In the genomic region with DNA sequence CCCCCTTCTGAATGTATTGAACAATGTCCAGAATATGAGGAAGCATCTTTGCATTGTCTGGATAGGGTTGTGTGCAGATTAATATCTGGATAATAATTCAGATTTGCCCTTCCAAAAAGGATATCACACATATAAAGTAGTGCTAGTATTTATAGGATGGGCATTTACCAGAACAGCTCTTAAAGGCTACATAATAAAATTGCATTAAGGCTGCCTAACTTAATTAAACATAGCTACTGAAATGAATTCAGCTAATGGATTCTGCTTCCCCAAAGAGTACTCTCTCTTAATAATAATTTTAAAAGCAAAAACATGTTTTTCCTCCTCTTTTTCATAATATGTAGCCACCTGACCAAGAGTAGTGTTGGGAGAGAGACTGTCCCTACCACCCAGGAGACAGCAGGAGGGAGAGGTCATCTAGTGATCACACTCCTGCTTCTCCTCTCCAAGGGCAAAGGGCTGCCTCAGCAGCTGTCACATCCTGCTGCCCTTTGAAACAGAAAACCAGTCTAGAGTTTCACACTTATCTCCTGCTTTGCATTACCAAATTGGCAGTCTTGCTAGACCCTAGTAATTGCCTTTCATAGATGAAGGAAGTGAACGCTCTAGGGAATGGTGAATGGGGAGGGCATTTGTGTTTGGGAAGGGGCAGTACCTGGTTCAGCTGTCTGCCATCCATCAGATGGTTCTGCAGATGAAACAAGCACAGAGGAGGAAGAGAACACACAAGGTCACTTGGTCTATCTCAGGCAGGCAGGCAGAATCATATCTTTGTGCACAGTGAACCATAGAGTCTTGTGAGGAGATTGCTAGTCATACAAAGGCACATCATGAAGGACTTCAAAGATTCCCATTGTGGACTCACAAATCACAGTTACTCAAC, we compare ENCODE assay signal across 1 cellular context.
TF ChIP-seq lines count a peak whose summit lies in the region.

No MANE protein-coding gene starts in this region.

TF ChIP-seq in GM23338, 12 proteins besides CTCF, POLR2A, EP300 and RAD21:
- TF ChIP-seq ZNF462 (CRISPR knock-in tag; IDR thresholded peaks at IDR 0.05) (no peak), JUNB (IDR thresholded peaks at IDR 0.05; ENCODE audit: unreplicated experiment) (no peak), POLR2AphosphoS5 (IDR thresholded peaks at IDR 0.05; ENCODE audit: low read depth) (no peak), CREB1 (CRISPR knock-in tag; IDR thresholded peaks at IDR 0.05; ENCODE audit: low read depth) (no peak)
- TF ChIP-seq, protein P1, sequence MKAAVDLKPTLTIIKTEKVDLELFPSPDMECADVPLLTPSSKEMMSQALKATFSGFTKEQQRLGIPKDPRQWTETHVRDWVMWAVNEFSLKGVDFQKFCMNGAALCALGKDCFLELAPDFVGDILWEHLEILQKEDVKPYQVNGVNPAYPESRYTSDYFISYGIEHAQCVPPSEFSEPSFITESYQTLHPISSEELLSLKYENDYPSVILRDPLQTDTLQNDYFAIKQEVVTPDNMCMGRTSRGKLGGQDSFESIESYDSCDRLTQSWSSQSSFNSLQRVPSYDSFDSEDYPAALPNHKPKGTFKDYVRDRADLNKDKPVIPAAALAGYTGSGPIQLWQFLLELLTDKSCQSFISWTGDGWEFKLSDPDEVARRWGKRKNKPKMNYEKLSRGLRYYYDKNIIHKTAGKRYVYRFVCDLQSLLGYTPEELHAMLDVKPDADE (IDR thresholded peaks at IDR 0.05) = no peak
